16 cellular contexts compared by ENCODE assay signal in the genomic region with DNA sequence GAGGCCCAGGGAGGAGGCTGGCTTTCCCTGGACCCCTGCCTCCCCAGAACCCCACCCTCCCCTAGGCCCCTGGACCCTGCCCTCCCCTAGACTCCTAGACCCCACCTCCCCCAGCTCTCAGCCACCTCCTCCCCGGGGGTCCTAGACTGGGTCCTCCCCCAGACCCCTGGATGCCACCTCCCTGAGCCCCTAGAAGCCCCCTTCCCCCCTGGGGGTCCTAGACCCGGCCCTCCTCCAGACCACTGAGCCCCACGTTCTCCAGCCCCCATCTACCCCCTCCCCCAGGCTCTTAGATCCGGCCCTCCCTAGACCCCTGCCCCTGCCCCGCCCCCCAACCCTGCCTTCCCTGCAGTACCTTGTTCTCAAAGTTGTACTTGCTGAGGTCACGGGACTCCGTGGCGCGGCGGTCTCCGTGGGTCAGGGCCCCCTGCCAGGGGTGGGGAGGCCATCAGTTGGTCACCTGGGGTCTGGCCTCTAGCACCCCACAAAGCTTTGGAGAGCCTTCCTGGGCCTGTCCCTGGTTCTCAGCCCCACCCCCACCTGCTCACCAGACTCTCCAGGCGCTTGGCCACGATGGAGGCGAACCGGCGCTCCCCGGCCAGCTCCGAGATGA. TPM values are rescaled to one million over a fixed set of nuclear protein-coding genes. Genes with fewer than 3 reads are reported as not detected.
DNase-seq lines count a peak whose midpoint lies in the region; ATAC-seq and TF ChIP-seq lines count a peak whose summit lies in the region.
"Had no signal": no experiment of that assay in that cellular context is flagged by ENCODE, and none has a peak within 500 bp of the region (broad histone marks: within the 10 kb centered on the region; RNA-seq: fewer than 3 reads in every experiment).

No MANE protein-coding gene starts in this region.

- intact Hi-C loops in breast epithelium (cut with DNase I; ENCODE audit: low total_unique reads) (no loop called here), MCF 10A (cut with micrococcal nuclease) (loop anchor here (5.0 kb wide), 1 partner anchor 81 kb away; no protein-coding TSS in a partner anchor), esophagus muscularis mucosa (cut with DNase I) (loop anchor here (5.0 kb wide), 1 partner anchor 81 kb away; no protein-coding TSS in a partner anchor), prostate gland (cut with DNase I) (loop anchor here (5.0 kb wide), 1 partner anchor 81 kb away; no protein-coding TSS in a partner anchor)

- ATAC-seq in upper lobe of left lung (ENCODE audit: low FRiP score in 2 of 2): no peak
- ATAC-seq: effector memory CD8-positive, alpha-beta T cell had no signal

- no peaks in the 10 kb centered on the region for H3K27me3 Mint-ChIP-seq in MCF 10A (ENCODE audit: insufficient read depth, unreplicated experiment)
- H3K27me3 Mint-ChIP-seq: activated naive CD4-positive, alpha-beta T cell treated with anti-CD3 and anti-CD28 coated beads, Interleukin-2, amount 50 U/mL, for 24 hours; B cell; effector memory CD8-positive, alpha-beta T cell; type B pancreatic cell had no signal

- TF ChIP-seq CTCF in breast epithelium (IDR thresholded peaks at IDR 0.05): no peak
- no peak for TF ChIP-seq CTCF in MCF 10A (IDR thresholded peaks at IDR 0.05; ENCODE audit: unreplicated experiment)
- no peak for TF ChIP-seq CTCF in esophagus muscularis mucosa (IDR thresholded peaks at IDR 0.05)
- TF ChIP-seq CTCF in prostate gland (IDR thresholded peaks at IDR 0.05): no peak
- TF ChIP-seq CTCF in upper lobe of left lung (IDR thresholded peaks at IDR 0.05): no peak

- WGBS in esophagus muscularis mucosa: 70% methylated on average over 9 of the region's 18 CpGs
- 61% methylated on average over 13 of the region's 18 CpGs for whole genome bisulfite sequencing in prostate gland
- WGBS in upper lobe of left lung, 2 donors: 67 to 81% methylated on average over 3 to 7 of the region's 18 CpGs

- H3K27ac ChIP-seq in breast epithelium (peak overlapping the region; percentile 85 to 92), esophagus muscularis mucosa (replicated peaks in 1 of 4) (peak overlapping the region; percentile 76 to 83 (median 77)), prostate gland (peak overlapping the region; percentile 87), upper lobe of left lung (peak overlapping the region in 3 of 4 donors; percentile 18 to 88 (median 83))

- no peaks in the 10 kb centered on the region for H3K4me1 Mint-ChIP-seq in MCF 10A (ENCODE audit: insufficient read depth, unreplicated experiment)
- H3K4me1 Mint-ChIP-seq: activated naive CD4-positive, alpha-beta T cell treated with anti-CD3 and anti-CD28 coated beads, Interleukin-2, amount 50 U/mL, for 24 hours had no signal

- H3K4me3 ChIP-seq in breast epithelium (no peak overlapping the region), esophagus muscularis mucosa (no peak overlapping the region), prostate gland (no peak overlapping the region), upper lobe of left lung (no peak overlapping the region)

- POLR2A ChIA-PET in MCF 10A (lab: Yijun Ruan, JAX): interaction anchor here (0.7 to 1.5 kb wide), 2 partner anchors 9 to 58 kb away, joined by 4 to 5 read pairs; no protein-coding TSS in a partner anchor

- DNase-seq in breast epithelium (ENCODE audit: low spot score in 2 of 2) (no peak), MCF 10A (ENCODE audit: unreplicated experiment) (no peak), esophagus muscularis mucosa (ENCODE audit: extremely low spot score) (no peak), prostate gland (ENCODE audit: low spot score) (no peak), upper lobe of left lung (no peak), hepatic stellate cell (ENCODE audit: low spot score) (no peak), NCI-H1417 (lab: John Stamatoyannopoulos, UW) (no peak)
- no peak for DNase-seq in activated CD4-positive, alpha-beta T cell treated with anti-CD3 and anti-CD28 coated beads for 4 hours
- DNase-seq: activated CD8-positive, alpha-beta memory T cell treated with anti-CD3 and anti-CD28 coated beads for 24 hours; effector memory CD8-positive, alpha-beta T cell; NCI-H1417 treated with DMSO at 0.1 percent for 48 hours; NCI-H524 treated with DMSO at 0.1 percent for 48 hours; occipital lobe had no signal

- H3K27me3 ChIP-seq in breast epithelium (no peaks in the 10 kb centered on the region), esophagus muscularis mucosa (no peaks in the 10 kb centered on the region), prostate gland (replicated peaks; ENCODE audit: insufficient read depth) (no peaks in the 10 kb centered on the region), upper lobe of left lung (no peaks in the 10 kb centered on the region)

- TF ChIP-seq EP300 in esophagus muscularis mucosa (IDR thresholded peaks at IDR 0.05): no peak
- TF ChIP-seq EP300 in upper lobe of left lung (IDR thresholded peaks at IDR 0.05): no peak

- peaks cover 86% of the 10 kb centered on the region for H3K36me3 Mint-ChIP-seq in MCF 10A (ENCODE audit: insufficient read depth, unreplicated experiment)
- H3K36me3 Mint-ChIP-seq: activated naive CD4-positive, alpha-beta T cell treated with anti-CD3 and anti-CD28 coated beads, Interleukin-2, amount 50 U/mL, for 24 hours; type B pancreatic cell had no signal

- H3K4me1 ChIP-seq in breast epithelium (peaks cover 17 to 24% of the 10 kb centered on the region in 2 donors), esophagus muscularis mucosa (peaks cover 23 to 52% (median 36%) of the 10 kb centered on the region in 4 donors), prostate gland (replicated peaks) (peaks cover 13% of the 10 kb centered on the region), upper lobe of left lung (peaks cover 22 to 41% (median 29%) of the 10 kb centered on the region in 4 donors)

- H3K36me3 ChIP-seq in breast epithelium (peaks cover 12% of the 10 kb centered on the region), esophagus muscularis mucosa (peaks cover 44 to 97% (median 91%) of the 10 kb centered on the region in 4 donors), prostate gland (peaks cover 8 to 38% of the 10 kb centered on the region in 2 donors), upper lobe of left lung (peaks cover 41 to 99% (median 96%) of the 10 kb centered on the region in 4 donors)

- H3K9me3 Mint-ChIP-seq in MCF 10A (ENCODE audit: unreplicated experiment): no peaks in the 10 kb centered on the region
- H3K9me3 Mint-ChIP-seq: activated naive CD4-positive, alpha-beta T cell treated with anti-CD3 and anti-CD28 coated beads, Interleukin-2, amount 50 U/mL, for 24 hours; effector memory CD8-positive, alpha-beta T cell; type B pancreatic cell had no signal

- H3K9me3 ChIP-seq in breast epithelium (no peaks in the 10 kb centered on the region), esophagus muscularis mucosa (no peaks in the 10 kb centered on the region), prostate gland (no peaks in the 10 kb centered on the region), upper lobe of left lung (no peaks in the 10 kb centered on the region)

- BruUV-seq in MCF 10A (replicated peaks; lab: Mats Ljungman, UMichigan): no TSS peak

- no peak overlapping the region for H3K27ac Mint-ChIP-seq in MCF 10A (ENCODE audit: low read depth, unreplicated experiment)
- H3K27ac Mint-ChIP-seq: activated naive CD4-positive, alpha-beta T cell treated with anti-CD3 and anti-CD28 coated beads, Interleukin-2, amount 50 U/mL, for 24 hours; B cell; type B pancreatic cell had no signal

- CTCF ChIA-PET in MCF 10A (lab: Yijun Ruan, JAX): interaction anchor here (0.6 to 1.6 kb wide), 4 partner anchors 12 to 132 kb away, joined by 3 to 9 read pairs (median 4); no protein-coding TSS in a partner anchor

- no peak for TF ChIP-seq POLR2A in breast epithelium (IDR thresholded peaks at IDR 0.05)
- TF ChIP-seq POLR2A in esophagus muscularis mucosa (IDR thresholded peaks at IDR 0.05; ENCODE audit: low read depth): no peak
- no peak for TF ChIP-seq POLR2A in prostate gland (IDR thresholded peaks at IDR 0.05)
- no peak for TF ChIP-seq POLR2A in upper lobe of left lung (IDR thresholded peaks at IDR 0.05)

- H3K4me3 Mint-ChIP-seq in MCF 10A (ENCODE audit: unreplicated experiment): no peak overlapping the region
- H3K4me3 Mint-ChIP-seq: activated naive CD4-positive, alpha-beta T cell treated with anti-CD3 and anti-CD28 coated beads, Interleukin-2, amount 50 U/mL, for 24 hours; B cell; effector memory CD8-positive, alpha-beta T cell; type B pancreatic cell had no signal

RNA-seq across cellular contexts. Expression of a gene that starts 8.0 kb away (rescaled TPM):
- total RNA-seq in breast epithelium (1,000 to 10,000 TPM in 1 of 3 donors, 100 to 1,000 TPM in 2; 357 to 1,796 (median 492) TPM), MCF 10A (2022) (179 and 191 TPM in 2 replicates), esophagus muscularis mucosa (100 to 1,000 TPM; 338 to 386 (median 375) TPM), prostate gland (100 to 1,000 TPM; 577 to 627 TPM), upper lobe of left lung (100 to 1,000 TPM; 370 to 717 (median 484) TPM)

RNA-seq across cellular contexts. Expression of a gene that starts 16.6 kb away (rescaled TPM):
- total RNA-seq in breast epithelium: 100 to 1,000 TPM in 1 of 3 donors, 10 to 100 TPM in 2; 65.9 to 175 (median 89.1) TPM
- total RNA-seq in MCF 10A (2022): 184 and 201 TPM in 2 replicates
- 100 to 1,000 TPM in 3 of 4 donors, 10 to 100 TPM in 1; 96.8 to 198 (median 135) TPM for total RNA-seq in esophagus muscularis mucosa
- 100 to 1,000 TPM; 152 to 169 TPM for total RNA-seq in prostate gland
- 100 to 1,000 TPM in 4 of 6 donors, 10 to 100 TPM in 2; 50.0 to 176 (median 103) TPM for total RNA-seq in upper lobe of left lung

RNA-seq across cellular contexts. Expression of a gene that starts 44.8 kb away (rescaled TPM):
- total RNA-seq in breast epithelium: 10 to 100 TPM; 18.7 to 43.2 (median 23.9) TPM
- total RNA-seq in MCF 10A (2022): 11.9 and 15.3 TPM in 2 replicates
- total RNA-seq in esophagus muscularis mucosa: 10 to 100 TPM; 17.8 to 28.3 (median 21.2) TPM
- total RNA-seq in prostate gland: 10 to 100 TPM in 1 of 2 donors, 1 to 10 TPM in 1; 8.9 to 26.2 TPM
- 100 to 1,000 TPM in 4 of 6 donors, 10 to 100 TPM in 2; 91.6 to 332 (median 123) TPM for total RNA-seq in upper lobe of left lung
